In genomic region chr13:74278901-74279300, GRCh38 we compare ENCODE assay signal across 24 cellular contexts.
"Had no signal": no experiment of that assay in that cellular context is flagged by ENCODE, and none has a peak within 500 bp of the region (broad histone marks: within the 10 kb centered on the region; RNA-seq: fewer than 3 reads in every experiment).

No MANE protein-coding gene starts in this region.

- H3K27ac Mint-ChIP-seq: dendritic cell treated with granulocyte-macrophage colony-stimulating factor and Interleukin-4, amounts not matched to agents 40 ng/mL and 50 ng/mL, for 4 days; endodermal cell; memory B cell; naive thymus-derived CD4-positive, alpha-beta T cell had no signal

- H3K27ac ChIP-seq: colonic mucosa, esophagus muscularis mucosa, gastrocnemius medialis, heart right ventricle, left lung, lower lobe of right lung had no signal

- H3K4me3 Mint-ChIP-seq: dendritic cell treated with granulocyte-macrophage colony-stimulating factor and Interleukin-4, amounts not matched to agents 40 ng/mL and 50 ng/mL, for 4 days; effector memory CD8-positive, alpha-beta T cell; endodermal cell; memory B cell; naive thymus-derived CD4-positive, alpha-beta T cell had no signal

- H3K4me1 ChIP-seq: colonic mucosa, esophagus muscularis mucosa, heart right ventricle, left lung, lower lobe of right lung had no signal

- H3K36me3 ChIP-seq: colonic mucosa, esophagus muscularis mucosa, gastrocnemius medialis, heart right ventricle, left lung, lower lobe of right lung had no signal

- ATAC-seq: effector memory CD8-positive, alpha-beta T cell; gastrocnemius medialis; heart right ventricle; left cardiac atrium; left lung; left ventricle myocardium superior; lower lobe of right lung; naive thymus-derived CD4-positive, alpha-beta T cell had no signal

- H3K4me3 ChIP-seq: colonic mucosa, esophagus muscularis mucosa, gastrocnemius medialis, heart right ventricle, left lung, lower lobe of right lung had no signal

- FAIRE-seq: endometrium, islet of Langerhans, keratinocyte had no signal

- H3K9me3 Mint-ChIP-seq: effector memory CD8-positive, alpha-beta T cell; endodermal cell; memory B cell; naive thymus-derived CD4-positive, alpha-beta T cell had no signal

- H3K27me3 ChIP-seq: colonic mucosa, esophagus muscularis mucosa, gastrocnemius medialis, heart right ventricle, left lung had no signal

- H3K27me3 Mint-ChIP-seq: dendritic cell treated with granulocyte-macrophage colony-stimulating factor and Interleukin-4, amounts not matched to agents 40 ng/mL and 50 ng/mL, for 4 days; effector memory CD8-positive, alpha-beta T cell had no signal

- DNase-seq: colonic mucosa; cortex of kidney; effector CD8-positive, alpha-beta T cell; effector memory CD8-positive, alpha-beta T cell; endodermal cell; foreskin melanocyte; gastrocnemius medialis; glutamatergic neuron; head of caudate nucleus; heart right ventricle; hippocampal formation; left cardiac atrium; left lung; left ventricle myocardium superior; lower lobe of right lung; mesendoderm; midbrain; naive thymus-derived CD4-positive, alpha-beta T cell had no signal
